Comparison of ENCODE assay signal across 1 cellular context in genomic region chr6:130473886-130474285, GRCh38.
TF ChIP-seq lines count a peak whose summit lies in the region.

No MANE protein-coding gene starts in this region.

TF ChIP-seq in GM12878, 131 proteins besides CTCF, POLR2A, EP300 and RAD21:
- TF ChIP-seq KDM1A (IDR thresholded peaks at IDR 0.05; ENCODE audit: borderline replicate concordance) (no peak), GABPA (IDR thresholded peaks at IDR 0.05; ENCODE audit: low read depth) (no peak), SUPT20H (IDR thresholded peaks at IDR 0.05; ENCODE audit: borderline replicate concordance, control insufficient read depth, low read depth, low read length) (no peak), E4F1 (IDR thresholded peaks at IDR 0.05; ENCODE audit: borderline replicate concordance, partially characterized antibody) (no peak), MEF2A (IDR thresholded peaks at IDR 0.05; ENCODE audit: insufficient read depth, low read depth, low read length) (no peak), FOS (IDR thresholded peaks at IDR 0.05; ENCODE audit: borderline replicate concordance, extremely low read depth, insufficient read length) (no peak), MTA3 (IDR thresholded peaks at IDR 0.05; ENCODE audit: borderline replicate concordance, low read length) (no peak), CBX5 (IDR thresholded peaks at IDR 0.05; ENCODE audit: low read depth) (no peak), ZBED1 (IDR thresholded peaks at IDR 0.05; ENCODE audit: borderline replicate concordance) (no peak)
